Comparison of ENCODE assay signal across 30 cellular contexts in genomic region chr10:118286051-118286838, GRCh38.
"Had no signal": no experiment of that assay in that cellular context is flagged by ENCODE, and none has a peak within 500 bp of the region (broad histone marks: within the 10 kb centered on the region; RNA-seq: fewer than 3 reads in every experiment).

No MANE protein-coding gene starts in this region.

- DNase-seq: activated CD4-positive, alpha-beta T cell treated with anti-CD3 and anti-CD28 coated beads, Interleukin-2, amount 10 ng/mL, durations not matched to agents 7 days and 5 days; activated CD4-positive, alpha-beta T cell treated with anti-CD3 and anti-CD28 coated beads, Interleukin-2, amount 50 U/mL, for 48 hours; activated CD8-positive, alpha-beta T cell treated with anti-CD3 and anti-CD28 coated beads, Interleukin-2, amount 10 ng/mL, durations not matched to agents 7 days and 5 days; activated effector memory CD4-positive, alpha-beta T cell treated with Interleukin-2 at 50 U/mL for 16 hours; activated naive CD4-positive, alpha-beta T cell treated with anti-CD3 and anti-CD28 coated beads, Interleukin-2, amount 10 ng/mL, durations not matched to agents 7 days and 5 days; activated naive CD8-positive, alpha-beta T cell treated with anti-CD3 and anti-CD28 coated beads, Interleukin-2, amount 50 U/mL, for 24 hours; activated T-cell treated with anti-CD3 and anti-CD28 coated beads, Interleukin-2, amount 50 U/mL, for 24 hours; anterior cingulate cortex; Kasumi-1; KG1; MG63; NCI-H1048; NCI-H1105 treated with DMSO at 0.1 percent for 48 hours; NCI-H1436; NCI-H1694; NCI-H1930; NCI-H2081 treated with DMSO at 0.1 percent for 48 hours; NCI-H510A; NCI-H526; NCI-H748 treated with DMSO at 0.1 percent for 48 hours; NK-92 treated with Interleukin-12 subunit alpha and Interleukin-12 subunit beta, amount 100 ng/mL, for 24 hours; PC-3; T1000; WERI-Rb-1 had no signal

- H3K9me3 ChIP-seq: MG63 had no signal

- H3K27ac Mint-ChIP-seq: activated CD4-positive, alpha-beta T cell treated with anti-CD3 and anti-CD28 coated beads, Interleukin-2, amount 10 ng/mL, durations not matched to agents 7 days and 5 days; activated CD8-positive, alpha-beta T cell treated with anti-CD3 and anti-CD28 coated beads, Interleukin-2, amount 10 ng/mL, durations not matched to agents 7 days and 5 days; activated naive CD4-positive, alpha-beta T cell treated with anti-CD3 and anti-CD28 coated beads, Interleukin-2, amount 10 ng/mL, durations not matched to agents 7 days and 5 days; activated naive CD8-positive, alpha-beta T cell; activated naive CD8-positive, alpha-beta T cell treated with anti-CD3 and anti-CD28 coated beads, Interleukin-2, amount 50 U/mL, for 24 hours; activated T-cell treated with anti-CD3 and anti-CD28 coated beads, Interleukin-2, amount 50 U/mL, for 24 hours; brain had no signal

- H3K36me3 ChIP-seq: MG63, WERI-Rb-1 had no signal

- H3K4me1 Mint-ChIP-seq: activated CD4-positive, alpha-beta T cell treated with anti-CD3 and anti-CD28 coated beads, Interleukin-2, amount 10 ng/mL, durations not matched to agents 7 days and 5 days; activated naive CD4-positive, alpha-beta T cell treated with anti-CD3 and anti-CD28 coated beads, Interleukin-2, amount 10 ng/mL, durations not matched to agents 7 days and 5 days; activated naive CD8-positive, alpha-beta T cell treated with anti-CD3 and anti-CD28 coated beads, Interleukin-2, amount 50 U/mL, for 24 hours; brain; central memory CD8-positive, alpha-beta T cell had no signal

- H3K27me3 ChIP-seq: MG63 had no signal

- H3K27ac ChIP-seq: RWPE1, SK-N-MC, WERI-Rb-1 had no signal

- H3K4me3 ChIP-seq: MG63, SK-N-MC had no signal

- H3K36me3 Mint-ChIP-seq: activated naive CD4-positive, alpha-beta T cell treated with anti-CD3 and anti-CD28 coated beads, Interleukin-2, amount 10 ng/mL, durations not matched to agents 7 days and 5 days; activated naive CD8-positive, alpha-beta T cell; brain had no signal

- ATAC-seq: activated CD8-positive, alpha-beta T cell treated with anti-CD3 and anti-CD28 coated beads, Interleukin-2, amount 10 ng/mL, durations not matched to agents 7 days and 5 days; activated naive CD8-positive, alpha-beta T cell treated with anti-CD3 and anti-CD28 coated beads, Interleukin-2, amount 50 U/mL, for 24 hours; PC-3; Right ventricle myocardium inferior had no signal

- H3K4me3 Mint-ChIP-seq: activated CD4-positive, alpha-beta T cell treated with anti-CD3 and anti-CD28 coated beads, Interleukin-2, amount 10 ng/mL, durations not matched to agents 7 days and 5 days; activated CD8-positive, alpha-beta T cell treated with anti-CD3 and anti-CD28 coated beads, Interleukin-2, amount 10 ng/mL, durations not matched to agents 7 days and 5 days; activated naive CD4-positive, alpha-beta T cell treated with anti-CD3 and anti-CD28 coated beads, Interleukin-2, amount 10 ng/mL, durations not matched to agents 7 days and 5 days; activated naive CD8-positive, alpha-beta T cell; activated naive CD8-positive, alpha-beta T cell treated with anti-CD3 and anti-CD28 coated beads, Interleukin-2, amount 50 U/mL, for 24 hours; activated T-cell treated with anti-CD3 and anti-CD28 coated beads, Interleukin-2, amount 50 U/mL, for 24 hours; brain; central memory CD8-positive, alpha-beta T cell had no signal

- H3K9me3 Mint-ChIP-seq: activated CD4-positive, alpha-beta T cell treated with anti-CD3 and anti-CD28 coated beads, Interleukin-2, amount 10 ng/mL, durations not matched to agents 7 days and 5 days; activated naive CD4-positive, alpha-beta T cell treated with anti-CD3 and anti-CD28 coated beads, Interleukin-2, amount 10 ng/mL, durations not matched to agents 7 days and 5 days; activated naive CD8-positive, alpha-beta T cell treated with anti-CD3 and anti-CD28 coated beads, Interleukin-2, amount 50 U/mL, for 24 hours; activated T-cell treated with anti-CD3 and anti-CD28 coated beads, Interleukin-2, amount 50 U/mL, for 24 hours; central memory CD8-positive, alpha-beta T cell had no signal
